Comparison of ENCODE assay signal across 1 cellular context in the genomic region with DNA sequence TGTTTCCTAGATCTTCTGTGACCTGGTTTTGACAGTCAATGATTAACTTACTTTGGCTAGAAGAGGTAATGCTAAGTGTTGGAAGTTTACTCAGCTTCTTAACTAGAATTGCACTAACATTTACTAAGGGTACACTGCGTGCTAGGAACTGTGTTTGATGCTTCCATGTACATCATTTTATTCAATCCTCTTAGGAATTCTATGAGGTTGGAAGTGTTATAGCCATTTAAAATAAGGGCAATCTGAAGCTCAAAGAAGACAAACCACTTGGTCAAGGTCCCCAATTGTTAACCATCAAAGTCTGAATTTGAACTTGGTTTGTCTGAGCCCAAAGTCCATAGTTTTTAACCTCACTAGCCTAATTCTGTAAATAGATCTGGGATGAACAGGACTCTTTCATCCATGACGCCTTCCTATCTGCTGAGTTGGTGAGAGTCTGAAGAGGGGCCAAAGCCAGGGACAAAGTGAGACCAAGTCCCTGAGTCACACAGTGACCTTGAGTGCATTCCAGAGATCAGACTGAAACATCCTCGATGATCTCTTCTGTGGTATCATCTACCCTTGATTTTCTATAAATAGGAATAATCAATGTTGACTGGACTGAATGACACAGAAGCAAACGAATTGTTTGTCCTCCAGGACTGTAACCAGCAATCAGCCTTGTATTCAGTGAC.
TF ChIP-seq lines count a peak whose summit lies in the region.

No MANE protein-coding gene starts in this region.

TF ChIP-seq in liver, 16 proteins besides CTCF, POLR2A, EP300 and RAD21 (continued from another document):
- TF ChIP-seq, protein P1, sequence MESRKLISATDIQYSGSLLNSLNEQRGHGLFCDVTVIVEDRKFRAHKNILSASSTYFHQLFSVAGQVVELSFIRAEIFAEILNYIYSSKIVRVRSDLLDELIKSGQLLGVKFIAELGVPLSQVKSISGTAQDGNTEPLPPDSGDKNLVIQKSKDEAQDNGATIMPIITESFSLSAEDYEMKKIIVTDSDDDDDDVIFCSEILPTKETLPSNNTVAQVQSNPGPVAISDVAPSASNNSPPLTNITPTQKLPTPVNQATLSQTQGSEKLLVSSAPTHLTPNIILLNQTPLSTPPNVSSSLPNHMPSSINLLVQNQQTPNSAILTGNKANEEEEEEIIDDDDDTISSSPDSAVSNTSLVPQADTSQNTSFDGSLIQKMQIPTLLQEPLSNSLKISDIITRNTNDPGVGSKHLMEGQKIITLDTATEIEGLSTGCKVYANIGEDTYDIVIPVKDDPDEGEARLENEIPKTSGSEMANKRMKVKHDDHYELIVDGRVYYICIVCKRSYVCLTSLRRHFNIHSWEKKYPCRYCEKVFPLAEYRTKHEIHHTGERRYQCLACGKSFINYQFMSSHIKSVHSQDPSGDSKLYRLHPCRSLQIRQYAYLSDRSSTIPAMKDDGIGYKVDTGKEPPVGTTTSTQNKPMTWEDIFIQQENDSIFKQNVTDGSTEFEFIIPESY (IDR thresholded peaks at IDR 0.05), result no peak
- TF ChIP-seq, protein P2, sequence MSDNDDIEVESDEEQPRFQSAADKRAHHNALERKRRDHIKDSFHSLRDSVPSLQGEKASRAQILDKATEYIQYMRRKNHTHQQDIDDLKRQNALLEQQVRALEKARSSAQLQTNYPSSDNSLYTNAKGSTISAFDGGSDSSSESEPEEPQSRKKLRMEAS (IDR thresholded peaks at IDR 0.05), result peak; percentile 25
- TF ChIP-seq FOXA1 (IDR thresholded peaks at IDR 0.05), result no peak
- TF ChIP-seq, protein P3, sequence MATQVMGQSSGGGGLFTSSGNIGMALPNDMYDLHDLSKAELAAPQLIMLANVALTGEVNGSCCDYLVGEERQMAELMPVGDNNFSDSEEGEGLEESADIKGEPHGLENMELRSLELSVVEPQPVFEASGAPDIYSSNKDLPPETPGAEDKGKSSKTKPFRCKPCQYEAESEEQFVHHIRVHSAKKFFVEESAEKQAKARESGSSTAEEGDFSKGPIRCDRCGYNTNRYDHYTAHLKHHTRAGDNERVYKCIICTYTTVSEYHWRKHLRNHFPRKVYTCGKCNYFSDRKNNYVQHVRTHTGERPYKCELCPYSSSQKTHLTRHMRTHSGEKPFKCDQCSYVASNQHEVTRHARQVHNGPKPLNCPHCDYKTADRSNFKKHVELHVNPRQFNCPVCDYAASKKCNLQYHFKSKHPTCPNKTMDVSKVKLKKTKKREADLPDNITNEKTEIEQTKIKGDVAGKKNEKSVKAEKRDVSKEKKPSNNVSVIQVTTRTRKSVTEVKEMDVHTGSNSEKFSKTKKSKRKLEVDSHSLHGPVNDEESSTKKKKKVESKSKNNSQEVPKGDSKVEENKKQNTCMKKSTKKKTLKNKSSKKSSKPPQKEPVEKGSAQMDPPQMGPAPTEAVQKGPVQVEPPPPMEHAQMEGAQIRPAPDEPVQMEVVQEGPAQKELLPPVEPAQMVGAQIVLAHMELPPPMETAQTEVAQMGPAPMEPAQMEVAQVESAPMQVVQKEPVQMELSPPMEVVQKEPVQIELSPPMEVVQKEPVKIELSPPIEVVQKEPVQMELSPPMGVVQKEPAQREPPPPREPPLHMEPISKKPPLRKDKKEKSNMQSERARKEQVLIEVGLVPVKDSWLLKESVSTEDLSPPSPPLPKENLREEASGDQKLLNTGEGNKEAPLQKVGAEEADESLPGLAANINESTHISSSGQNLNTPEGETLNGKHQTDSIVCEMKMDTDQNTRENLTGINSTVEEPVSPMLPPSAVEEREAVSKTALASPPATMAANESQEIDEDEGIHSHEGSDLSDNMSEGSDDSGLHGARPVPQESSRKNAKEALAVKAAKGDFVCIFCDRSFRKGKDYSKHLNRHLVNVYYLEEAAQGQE (IDR thresholded peaks at IDR 0.05), result peak; percentile 46
- TF ChIP-seq RXRA (IDR thresholded peaks at IDR 0.05), result peak; percentile 44 to 61
- peak; percentile 87 to 93 for TF ChIP-seq HNF4A (conservative IDR thresholded peaks at IDR 0.05)
- TF ChIP-seq, protein P4, sequence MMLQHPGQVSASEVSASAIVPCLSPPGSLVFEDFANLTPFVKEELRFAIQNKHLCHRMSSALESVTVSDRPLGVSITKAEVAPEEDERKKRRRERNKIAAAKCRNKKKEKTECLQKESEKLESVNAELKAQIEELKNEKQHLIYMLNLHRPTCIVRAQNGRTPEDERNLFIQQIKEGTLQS (IDR thresholded peaks at IDR 0.05), result peak; percentile 46
- peak; percentile 41 to 44 for TF ChIP-seq JUND (IDR thresholded peaks at IDR 0.05)
- TF ChIP-seq FOXA2 (IDR thresholded peaks at IDR 0.05), result peak; percentile 69
- peak; percentile 7 for TF ChIP-seq NR2F2 (IDR thresholded peaks at IDR 0.05)
- TF ChIP-seq YY1 (IDR thresholded peaks at IDR 0.05), result peak; percentile 8
- peak in 1 of 2 donors; percentile 6 for TF ChIP-seq GABPA (IDR thresholded peaks at IDR 0.05 in 1 of 2, conservative IDR thresholded peaks at IDR 0.05 in 1 of 2)
- peak; percentile 54 for TF ChIP-seq HNF4G (IDR thresholded peaks at IDR 0.05)
- TF ChIP-seq TAF1 (conservative IDR thresholded peaks at IDR 0.05), result peak; percentile 21
